ENCODE assay signal across 1 cellular context in the genomic region with DNA sequence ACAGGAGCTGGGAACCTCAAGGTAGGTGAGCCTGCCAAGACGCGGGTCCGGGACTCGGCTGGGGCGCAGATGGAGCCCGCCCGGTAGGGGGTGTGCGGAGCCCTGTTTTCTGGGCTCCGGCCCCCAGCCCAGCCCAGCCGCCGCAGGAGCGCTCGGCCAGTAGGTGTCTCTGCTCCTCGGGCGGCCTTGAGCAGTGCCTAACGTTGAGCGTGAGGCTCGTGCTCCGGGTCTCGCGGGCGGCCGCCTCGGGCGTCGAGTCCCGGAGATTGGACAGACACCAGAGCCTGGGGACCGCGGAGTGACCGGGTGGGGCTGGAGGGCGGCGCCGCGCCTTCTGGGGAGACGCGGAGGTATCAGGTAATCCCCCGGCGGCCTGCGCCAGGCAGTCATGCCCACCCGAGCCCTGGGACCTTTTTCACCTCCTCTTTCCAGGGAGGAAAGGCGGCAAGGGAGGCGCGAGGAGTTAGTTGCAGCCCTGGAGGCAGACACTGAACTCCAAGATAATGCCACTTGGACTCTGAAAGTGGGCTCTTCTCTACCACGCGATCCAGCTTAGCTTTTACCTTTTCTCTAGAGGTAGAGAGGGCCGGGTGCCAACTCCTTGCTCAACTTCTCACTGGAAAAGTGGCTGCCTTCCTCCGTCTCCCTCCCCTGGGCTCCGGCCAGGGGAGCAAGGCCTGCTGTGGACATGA.
TF ChIP-seq lines count a peak whose summit lies in the region.

No MANE protein-coding gene starts in this region.

TF ChIP-seq in endothelial cell of umbilical vein, 7 proteins besides CTCF, POLR2A, EP300 and RAD21:
- TF ChIP-seq FOS (IDR thresholded peaks at IDR 0.05; ENCODE audit: borderline replicate concordance, insufficient read depth, low read length) (no peak), MAX (IDR thresholded peaks at IDR 0.05; ENCODE audit: insufficient read depth, insufficient read length) (no peak), JUN (IDR thresholded peaks at IDR 0.05; ENCODE audit: borderline replicate concordance, insufficient read depth, insufficient read length, low read depth) (no peak), POLR2AphosphoS5 (IDR thresholded peaks at IDR 0.05; ENCODE audit: insufficient read depth, low read depth, low read length) (no peak)
